Comparison of ENCODE assay signal across 19 cellular contexts in the genomic region with DNA sequence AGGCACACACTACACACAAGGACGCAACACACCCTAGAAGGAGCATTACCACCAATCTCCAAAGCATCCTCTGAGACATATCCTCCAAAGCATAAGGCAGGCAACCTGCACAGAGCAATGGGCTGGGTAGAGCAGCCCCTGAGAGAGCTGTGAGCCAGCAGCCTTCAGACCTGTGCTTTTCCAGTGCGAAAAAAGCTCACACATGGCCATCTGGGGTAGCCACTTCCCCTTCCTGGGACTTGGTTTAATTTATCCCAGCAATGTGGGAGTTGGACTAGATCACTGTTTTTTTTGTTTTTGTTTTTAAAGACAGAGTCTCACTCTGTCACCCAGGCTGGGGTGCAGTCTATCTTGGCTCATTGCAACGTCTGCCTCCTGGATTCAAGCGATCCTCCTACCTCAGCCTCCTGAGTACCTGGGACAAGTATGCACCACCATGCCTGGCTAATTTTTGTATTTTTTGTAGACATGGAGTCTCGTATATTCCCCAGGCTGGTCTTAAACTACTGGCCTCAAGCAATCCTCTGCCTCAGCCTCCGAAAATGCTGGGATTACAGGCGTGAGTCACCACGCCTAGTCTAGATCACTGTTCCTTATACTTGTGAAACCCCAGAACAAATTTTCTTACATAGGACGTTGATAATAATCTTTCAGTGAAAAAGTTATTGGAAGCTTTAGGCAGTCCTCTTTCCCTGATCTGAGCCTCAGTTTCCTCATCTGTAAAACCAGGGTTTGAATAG. TPM values are rescaled to one million over a fixed set of nuclear protein-coding genes. Genes with fewer than 3 reads are reported as not detected.
DNase-seq lines count a peak whose midpoint lies in the region; ATAC-seq and TF ChIP-seq lines count a peak whose summit lies in the region.
"Had no signal": no experiment of that assay in that cellular context is flagged by ENCODE, and none has a peak within 500 bp of the region (broad histone marks: within the 10 kb centered on the region; RNA-seq: fewer than 3 reads in every experiment).

No MANE protein-coding gene starts in this region.

- 88% methylated on average over 8 of the region's 9 CpGs for WGBS in esophagus muscularis mucosa

- TF ChIP-seq EP300 in esophagus muscularis mucosa (IDR thresholded peaks at IDR 0.05) = no peak

- DNase-seq in EL (peak; percentile 78), Kasumi-1 (lab: John Stamatoyannopoulos, UW) (peak; percentile 70 to 71), memory B cell (ENCODE audit: low spot score in 2 of 2) (no peak), GM13976 (ENCODE audit: low spot score) (no peak), esophagus muscularis mucosa (ENCODE audit: extremely low spot score) (no peak)
- DNase-seq: activated CD8-positive, alpha-beta T cell treated with anti-CD3 and anti-CD28 coated beads, Interleukin-2, amount 10 ng/mL, durations not matched to agents 7 days and 5 days; activated naive CD8-positive, alpha-beta T cell treated with anti-CD3 and anti-CD28 coated beads, Interleukin-2, amount 10 ng/mL, durations not matched to agents 7 days and 5 days; NCI-H2029 treated with DMSO at 0.1 percent for 48 hours; NCI-H446 treated with DMSO at 0.1 percent for 48 hours; NK-92 treated with Interleukin-12 subunit alpha and Interleukin-12 subunit beta, amount 100 ng/mL, for 24 hours; stimulated activated CD4-positive, alpha-beta T cell treated with anti-CD3 and anti-CD28 coated beads, Interleukin-2, amount 100 ng/mL, for 24 hours; T-cell; WERI-Rb-1 had no signal

- TF ChIP-seq POLR2A in GM18505 (IDR thresholded peaks at IDR 0.05; ENCODE audit: borderline replicate concordance, extremely low read depth, insufficient read depth, insufficient read length) (no peak), esophagus muscularis mucosa (IDR thresholded peaks at IDR 0.05; ENCODE audit: low read depth) (no peak)

- in situ Hi-C loops in GM13976 (cut with MboI; ENCODE audit: low sequenced_read_pairs, unreplicated experiment) = no loop called here

- no peak overlapping the region for H3K4me3 ChIP-seq in esophagus muscularis mucosa
- H3K4me3 ChIP-seq: GM12878 had no signal

- no peak for ATAC-seq in memory B cell (ENCODE audit: low read depth)
- no peak for ATAC-seq in GM18505 (IDR thresholded peaks at IDR 0.05; ENCODE audit: unreplicated experiment)
- no peak for ATAC-seq in GM21825 (IDR thresholded peaks at IDR 0.05; ENCODE audit: unreplicated experiment)
- ATAC-seq: activated CD8-positive, alpha-beta T cell treated with anti-CD3 and anti-CD28 coated beads, Interleukin-2, amount 10 ng/mL, durations not matched to agents 7 days and 5 days; GM12878; sciatic nerve; T-cell had no signal

- H3K27me3 Mint-ChIP-seq in brain (no peaks in the 10 kb centered on the region), memory B cell (no peaks in the 10 kb centered on the region)
- H3K27me3 Mint-ChIP-seq: activated naive CD8-positive, alpha-beta T cell treated with anti-CD3 and anti-CD28 coated beads, Interleukin-2, amount 10 ng/mL, durations not matched to agents 7 days and 5 days; T-cell had no signal

- no peak overlapping the region for H3K4me3 Mint-ChIP-seq in brain
- H3K4me3 Mint-ChIP-seq in memory B cell = no peak overlapping the region
- H3K4me3 Mint-ChIP-seq: activated CD8-positive, alpha-beta T cell treated with anti-CD3 and anti-CD28 coated beads, Interleukin-2, amount 10 ng/mL, durations not matched to agents 7 days and 5 days; activated naive CD8-positive, alpha-beta T cell treated with anti-CD3 and anti-CD28 coated beads, Interleukin-2, amount 10 ng/mL, durations not matched to agents 7 days and 5 days; T-cell had no signal

- H3K9me3 ChIP-seq in esophagus muscularis mucosa = no peaks in the 10 kb centered on the region

- TF ChIP-seq CTCF in brain (conservative IDR thresholded peaks at IDR 0.05) = no peak
- TF ChIP-seq CTCF in GM13976 (IDR thresholded peaks at IDR 0.05; ENCODE audit: borderline replicate concordance, control extremely low read depth, extremely low read depth, insufficient read depth, missing control alignments) = no peak
- TF ChIP-seq CTCF in esophagus muscularis mucosa (IDR thresholded peaks at IDR 0.05) = no peak

- peaks cover 18 to 50% (median 43%) of the 10 kb centered on the region in 4 donors for H3K4me1 ChIP-seq in esophagus muscularis mucosa

- H3K27ac ChIP-seq in esophagus muscularis mucosa (replicated peaks in 1 of 4) = no peak overlapping the region
- H3K27ac ChIP-seq: parathyroid adenoma, WERI-Rb-1 had no signal

- intact Hi-C loops in esophagus muscularis mucosa (cut with DNase I) = no loop called here

- H3K36me3 Mint-ChIP-seq in brain (peaks cover 46% of the 10 kb centered on the region), memory B cell (peaks cover 8% of the 10 kb centered on the region)

- H3K9me3 Mint-ChIP-seq in brain (no peaks in the 10 kb centered on the region), memory B cell (no peaks in the 10 kb centered on the region)
- H3K9me3 Mint-ChIP-seq: activated naive CD8-positive, alpha-beta T cell treated with anti-CD3 and anti-CD28 coated beads, Interleukin-2, amount 10 ng/mL, durations not matched to agents 7 days and 5 days; T-cell had no signal

- H3K36me3 ChIP-seq in esophagus muscularis mucosa = peaks cover 0 to 56% (median 39%) of the 10 kb centered on the region in 4 donors

- H3K27me3 ChIP-seq in esophagus muscularis mucosa = no peaks in the 10 kb centered on the region

- H3K27ac Mint-ChIP-seq in brain (peak overlapping the region in 4 of 5 experiments; percentile 14 to 51 (median 39)), memory B cell (peak overlapping the region; percentile 35)
- H3K27ac Mint-ChIP-seq: activated CD8-positive, alpha-beta T cell treated with anti-CD3 and anti-CD28 coated beads, Interleukin-2, amount 10 ng/mL, durations not matched to agents 7 days and 5 days; activated naive CD8-positive, alpha-beta T cell treated with anti-CD3 and anti-CD28 coated beads, Interleukin-2, amount 10 ng/mL, durations not matched to agents 7 days and 5 days had no signal

- H3K4me1 Mint-ChIP-seq in brain (peaks cover 7% of the 10 kb centered on the region), memory B cell (peaks cover 3% of the 10 kb centered on the region)

RNA-seq across cellular contexts. Expression of gene PTPN23, which starts 18.9 kb away (rescaled TPM):
- 37.3 TPM for polyA plus RNA-seq in brain (ENCODE audit: insufficient read depth, low read depth, low replicate concordance)
- total RNA-seq in esophagus muscularis mucosa = 100 to 1,000 TPM in 1 of 4 donors, 10 to 100 TPM in 3; 16.9 to 156 (median 26.3) TPM

Comparison
In these comparisons a context has a peak if more than half of its experiments do, and no peak if none do; other contexts are left out.
1. DNase-seq: peak in EL (single experiment) and Kasumi-1 (2 of 2); none in memory B cell (0 of 2), GM13976 (single experiment) and esophagus muscularis mucosa (single experiment).